In genomic region chr22:32622762-32623147, GRCh38 we compare ENCODE assay signal across 16 cellular contexts.
A peak's percentile ranks its signal among the peaks of the same experiment; 100 is the strongest.
DNase-seq lines count a peak whose midpoint lies in the region; ATAC-seq, FAIRE-seq and TF ChIP-seq lines count a peak whose summit lies in the region.
"Had no signal": no experiment of that assay in that cellular context is flagged by ENCODE, and none has a peak within 500 bp of the region (broad histone marks: within the 10 kb centered on the region; RNA-seq: fewer than 3 reads in every experiment).

No MANE protein-coding gene starts in this region.

- H3K9ac ChIP-seq in fibroblast of lung (ENCODE audit: insufficient read depth, low read length) (no peak overlapping the region), neuronal stem cell (ENCODE audit: low read depth, low read length, poor library complexity) (no peak overlapping the region)
- H3K9ac ChIP-seq: SK-N-SH had no signal

- H4K20me1 ChIP-seq in fibroblast of lung (ENCODE audit: control insufficient read depth, extremely low read depth, insufficient read depth, low read length) = no peaks in the 10 kb centered on the region

- no peak for TF ChIP-seq EP300 in transverse colon (IDR thresholded peaks at IDR 0.05; ENCODE audit: low read depth)

- no CpG with 5 or more reads among the region's 3 CpGs for WGBS in neuronal stem cell (ENCODE audit: extremely low coverage in 2 of 2, insufficient read length in 2 of 2, insufficient replicate concordance in 1 of 2), 2 donors
- 51 to 71% methylated on average over 2 to 3 of the region's 3 CpGs for WGBS in transverse colon (ENCODE audit: low coverage in 1 of 2), 2 donors

- H3K4ac ChIP-seq in neuronal stem cell (ENCODE audit: low read length) = no peak overlapping the region

- no peak overlapping the region for H2BK5ac ChIP-seq in neuronal stem cell (ENCODE audit: low read length)

- H3K79me1 ChIP-seq in neuronal stem cell (ENCODE audit: low read depth, low read length) = no peaks in the 10 kb centered on the region

- H4K8ac ChIP-seq in neuronal stem cell (ENCODE audit: low read depth, low read length) = no peak overlapping the region

- H3K27me3 Mint-ChIP-seq in WTC11 (ENCODE audit: low read depth) = peaks cover 5% of the 10 kb centered on the region

- no peak overlapping the region for H2BK15ac ChIP-seq in neuronal stem cell (ENCODE audit: low read length)

- H3K27ac Mint-ChIP-seq in WTC11 = peak overlapping the region; percentile 91
- H3K27ac Mint-ChIP-seq: CD4-positive, alpha-beta memory T cell; IgD-negative memory B cell; stimulated activated naive CD8-positive, alpha-beta T cell treated with anti-CD3 and anti-CD28 coated beads, Interleukin-15, amount 100 ng/mL, for 72 hours had no signal

- H3K27me3 ChIP-seq in fibroblast of lung (ENCODE audit: control insufficient read depth, insufficient read depth, low read length) = peaks cover 4% of the 10 kb centered on the region
- H3K27me3 ChIP-seq in neuronal stem cell (ENCODE audit: control insufficient read depth in 3 of 3, insufficient read depth in 3 of 3, low read depth in 1 of 3, low read length in 3 of 3) = no peaks in the 10 kb centered on the region
- H3K27me3 ChIP-seq in transverse colon = no peaks in the 10 kb centered on the region

- no peak overlapping the region for H4K91ac ChIP-seq in neuronal stem cell (ENCODE audit: low read depth, low read length, poor library complexity)

- FAIRE-seq in GM19239 (lab: Jason Lieb, UNC) = no peak

- DNase-seq in WTC11 (ENCODE audit: low spot score) (no peak), fibroblast of lung (ENCODE audit: low read depth in 2 of 2) (no peak), neuronal stem cell (ENCODE audit: low spot score) (no peak), transverse colon (no peak), GM19239 (ENCODE audit: insufficient read length, low spot score) (no peak), activated T-cell treated with anti-CD3 and anti-CD28 coated beads for 4 hours (no peak)
- DNase-seq: activated T-cell treated with anti-CD3 and anti-CD28 coated beads, Interleukin-2, amount 50 U/mL, for 1 hour; amygdala; CD4-positive, alpha-beta memory T cell; effector CD4-positive, alpha-beta T cell; NCI-H1694; SK-N-SH; stimulated activated naive CD8-positive, alpha-beta T cell treated with anti-CD3 and anti-CD28 coated beads, Interleukin-15, amount 100 ng/mL, for 72 hours had no signal

- H3K18ac ChIP-seq in neuronal stem cell (ENCODE audit: low read length) = peak overlapping the region; percentile 67

- H3K79me2 ChIP-seq in fibroblast of lung (ENCODE audit: control insufficient read depth, insufficient read depth, low read length) = no peaks in the 10 kb centered on the region

- no peak overlapping the region for H2BK120ac ChIP-seq in neuronal stem cell (ENCODE audit: low read depth, low read length)

- H3K4me1 ChIP-seq in fibroblast of lung (ENCODE audit: control insufficient read depth, extremely low read depth, insufficient read depth, low read length) (peaks cover 25% of the 10 kb centered on the region), neuronal stem cell (ENCODE audit: control insufficient read depth in 2 of 2, insufficient read depth in 1 of 2, low read depth in 1 of 2, low read length in 2 of 2) (peaks cover 3 to 21% of the 10 kb centered on the region in 2 donors), transverse colon (peaks cover 14 to 35% (median 22%) of the 10 kb centered on the region in 4 donors)

- POLR2A ChIA-PET in WTC11 (lab: Charles Lee) = interaction anchor here (0.7 to 0.9 kb wide), 2 partner anchors 179 to 259 kb away, joined by 4 to 5 read pairs; partner anchors contain the start of gene TIMP3

- peak overlapping the region; percentile 94 for H3K27ac ChIP-seq in fibroblast of lung (ENCODE audit: insufficient read depth, low read length)
- peak overlapping the region; percentile 100 for H3K27ac ChIP-seq in neuronal stem cell (replicated peaks; ENCODE audit: low read length)
- peak overlapping the region; percentile 70 to 87 (median 82) for H3K27ac ChIP-seq in transverse colon

- peak overlapping the region; percentile 7; the same call in 1 of the 2 replicates for H3K4me3 Mint-ChIP-seq in WTC11
- H3K4me3 Mint-ChIP-seq: CD4-positive, alpha-beta memory T cell; IgD-negative memory B cell; stimulated activated naive CD8-positive, alpha-beta T cell treated with anti-CD3 and anti-CD28 coated beads, Interleukin-15, amount 100 ng/mL, for 72 hours had no signal

- H3K4me2 ChIP-seq in fibroblast of lung (ENCODE audit: extremely low read depth, insufficient read depth, low read length) (peak overlapping the region; percentile 7), neuronal stem cell (ENCODE audit: insufficient read depth, low read length, poor library complexity, severe bottlenecking) (no peak overlapping the region)
- H3K4me2 ChIP-seq: SK-N-SH had no signal

- peaks cover 4% of the 10 kb centered on the region for H3K36me3 Mint-ChIP-seq in WTC11
- H3K36me3 Mint-ChIP-seq: CD4-positive, alpha-beta memory T cell; IgD-negative memory B cell had no signal

- no peak for TF ChIP-seq POLR2A in transverse colon (IDR thresholded peaks at IDR 0.05)

- H3K4me1 Mint-ChIP-seq in WTC11 = peaks cover 22% of the 10 kb centered on the region
- H3K4me1 Mint-ChIP-seq: IgD-negative memory B cell had no signal

- peaks cover 10% of the 10 kb centered on the region for H3K9me3 Mint-ChIP-seq in WTC11

- no peak for TF ChIP-seq CTCF in WTC11 (IDR thresholded peaks at IDR 0.05)
- no peak for TF ChIP-seq CTCF in fibroblast of lung (conservative IDR thresholded peaks at IDR 0.05 in 1 of 2, IDR thresholded peaks at IDR 0.05 in 1 of 2; ENCODE audit: low read depth in 1 of 2, low read length in 2 of 2)
- no peak for TF ChIP-seq CTCF in transverse colon (IDR thresholded peaks at IDR 0.05)

- no peak overlapping the region for H2BK12ac ChIP-seq in neuronal stem cell (ENCODE audit: low read length)

- CTCF ChIA-PET in WTC11 (lab: Charles Lee) = interaction anchor here (0.6 to 3.9 kb wide), 12 partner anchors 38 to 587 kb away, joined by 3 to 26 read pairs (median 4); no protein-coding TSS in a partner anchor

- in situ Hi-C loops in transverse colon (cut with MboI; ENCODE audit: low pct_ligation_motif_present in 1 of 4, low pct_unique_long_range_greater_than_20kb in 1 of 4, low sequenced_read_pairs in 3 of 4) = no loop called here

- H3K4me3 ChIP-seq in fibroblast of lung (replicated peaks in 1 of 4; ENCODE audit: control extremely low read depth in 1 of 4, insufficient read depth in 1 of 4, low read depth in 3 of 4, low read length in 4 of 4) (no peak overlapping the region), neuronal stem cell (ENCODE audit: low read length in 2 of 2) (no peak overlapping the region), transverse colon (no peak overlapping the region)

- no peak overlapping the region for H3K14ac ChIP-seq in neuronal stem cell (ENCODE audit: low read length)

- peak; percentile 17 for ATAC-seq in WTC11
- no peak for ATAC-seq in GM19463 (IDR thresholded peaks at IDR 0.05; ENCODE audit: unreplicated experiment)
- ATAC-seq: left colon; stimulated activated naive CD8-positive, alpha-beta T cell treated with anti-CD3 and anti-CD28 coated beads, Interleukin-15, amount 100 ng/mL, for 72 hours had no signal

- no peak overlapping the region for H3K23ac ChIP-seq in neuronal stem cell (ENCODE audit: low read depth, low read length, poor library complexity)

- H2AFZ ChIP-seq in fibroblast of lung (ENCODE audit: low read length) (no peak overlapping the region), neuronal stem cell (ENCODE audit: low read length) (peak overlapping the region; percentile 85)

- H2AK5ac ChIP-seq in neuronal stem cell (ENCODE audit: low read depth, low read length) = no peak overlapping the region

- intact Hi-C loops in transverse colon (cut with DNase I; ENCODE audit: low total_unique reads) = loop anchor here (10.0 kb wide), 1 partner anchor 88 kb away; no protein-coding TSS in a partner anchor

- H3K36me3 ChIP-seq in fibroblast of lung (ENCODE audit: control insufficient read depth, insufficient read depth, low read length) (no peaks in the 10 kb centered on the region), neuronal stem cell (replicated peaks in 1 of 2; ENCODE audit: control insufficient read depth in 2 of 2, insufficient read depth in 2 of 2, low read length in 2 of 2) (no peaks in the 10 kb centered on the region), transverse colon (no peaks in the 10 kb centered on the region)

- H3K9me3 ChIP-seq in fibroblast of lung (ENCODE audit: control insufficient read depth, insufficient read depth, low read depth, low read length) (no peaks in the 10 kb centered on the region), neuronal stem cell (replicated peaks in 1 of 2; ENCODE audit: control insufficient read depth in 2 of 2, insufficient read depth in 1 of 2, low read depth in 1 of 2, low read length in 2 of 2) (no peaks in the 10 kb centered on the region), transverse colon (peaks cover 0 to 4% of the 10 kb centered on the region in 2 donors)
- H3K9me3 ChIP-seq: SK-N-SH had no signal

TF ChIP-seq in WTC11, 78 proteins besides CTCF, POLR2A, EP300 and RAD21 (continues in another document):
- TF ChIP-seq E2F5 (CRISPR knock-in tag; IDR thresholded peaks at IDR 0.05) (no peak), HMGA2 (CRISPR knock-in tag; IDR thresholded peaks at IDR 0.05) (no peak)
- TF ChIP-seq, protein P1, sequence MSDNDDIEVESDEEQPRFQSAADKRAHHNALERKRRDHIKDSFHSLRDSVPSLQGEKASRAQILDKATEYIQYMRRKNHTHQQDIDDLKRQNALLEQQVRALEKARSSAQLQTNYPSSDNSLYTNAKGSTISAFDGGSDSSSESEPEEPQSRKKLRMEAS (CRISPR knock-in tag; IDR thresholded peaks at IDR 0.05) = no peak
